ENCODE assay signal across 1 cellular context in the genomic region with DNA sequence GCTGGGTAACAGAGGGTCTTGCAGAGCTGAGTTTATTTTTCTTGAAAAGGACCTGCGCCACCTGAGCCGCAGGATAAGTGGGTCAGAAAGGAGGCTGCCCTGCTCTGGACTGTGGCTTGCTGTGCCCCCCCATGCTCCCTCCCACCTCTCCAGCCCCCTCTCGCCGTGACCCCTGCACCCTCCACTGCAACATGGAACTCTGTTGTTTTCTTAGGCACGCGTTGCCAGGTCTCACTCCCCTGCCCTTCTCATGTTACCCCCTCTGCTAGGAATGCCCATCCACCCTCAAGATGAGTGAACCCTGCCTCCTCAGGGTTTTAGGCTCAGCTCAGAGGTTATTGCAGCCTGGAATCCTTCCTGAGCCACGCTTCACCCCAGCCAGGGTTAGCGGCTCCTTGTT.
TF ChIP-seq lines count a peak whose summit lies in the region.

No MANE protein-coding gene starts in this region.

TF ChIP-seq in endothelial cell of umbilical vein, 7 proteins besides CTCF, POLR2A, EP300 and RAD21:
- no peak for TF ChIP-seq JUN (IDR thresholded peaks at IDR 0.05; ENCODE audit: borderline replicate concordance, insufficient read depth, insufficient read length, low read depth)
- TF ChIP-seq, protein P1, sequence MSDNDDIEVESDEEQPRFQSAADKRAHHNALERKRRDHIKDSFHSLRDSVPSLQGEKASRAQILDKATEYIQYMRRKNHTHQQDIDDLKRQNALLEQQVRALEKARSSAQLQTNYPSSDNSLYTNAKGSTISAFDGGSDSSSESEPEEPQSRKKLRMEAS (IDR thresholded peaks at IDR 0.05; ENCODE audit: insufficient read depth, insufficient read length), result no peak
- TF ChIP-seq EZH2 (IDR thresholded peaks at IDR 0.05; ENCODE audit: borderline replicate concordance, low read depth, low read length, severe bottlenecking), result no peak
- no peak for TF ChIP-seq MYC (IDR thresholded peaks at IDR 0.05; ENCODE audit: low read depth, low read length)
- TF ChIP-seq GATA2 (IDR thresholded peaks at IDR 0.05; ENCODE audit: insufficient read depth, insufficient read length, low read depth, low read length), result no peak
- no peak for TF ChIP-seq FOS (IDR thresholded peaks at IDR 0.05; ENCODE audit: borderline replicate concordance, insufficient read depth, low read length)
- TF ChIP-seq POLR2AphosphoS5 (IDR thresholded peaks at IDR 0.05; ENCODE audit: insufficient read depth, low read depth, low read length), result no peak
